In the genomic region with DNA sequence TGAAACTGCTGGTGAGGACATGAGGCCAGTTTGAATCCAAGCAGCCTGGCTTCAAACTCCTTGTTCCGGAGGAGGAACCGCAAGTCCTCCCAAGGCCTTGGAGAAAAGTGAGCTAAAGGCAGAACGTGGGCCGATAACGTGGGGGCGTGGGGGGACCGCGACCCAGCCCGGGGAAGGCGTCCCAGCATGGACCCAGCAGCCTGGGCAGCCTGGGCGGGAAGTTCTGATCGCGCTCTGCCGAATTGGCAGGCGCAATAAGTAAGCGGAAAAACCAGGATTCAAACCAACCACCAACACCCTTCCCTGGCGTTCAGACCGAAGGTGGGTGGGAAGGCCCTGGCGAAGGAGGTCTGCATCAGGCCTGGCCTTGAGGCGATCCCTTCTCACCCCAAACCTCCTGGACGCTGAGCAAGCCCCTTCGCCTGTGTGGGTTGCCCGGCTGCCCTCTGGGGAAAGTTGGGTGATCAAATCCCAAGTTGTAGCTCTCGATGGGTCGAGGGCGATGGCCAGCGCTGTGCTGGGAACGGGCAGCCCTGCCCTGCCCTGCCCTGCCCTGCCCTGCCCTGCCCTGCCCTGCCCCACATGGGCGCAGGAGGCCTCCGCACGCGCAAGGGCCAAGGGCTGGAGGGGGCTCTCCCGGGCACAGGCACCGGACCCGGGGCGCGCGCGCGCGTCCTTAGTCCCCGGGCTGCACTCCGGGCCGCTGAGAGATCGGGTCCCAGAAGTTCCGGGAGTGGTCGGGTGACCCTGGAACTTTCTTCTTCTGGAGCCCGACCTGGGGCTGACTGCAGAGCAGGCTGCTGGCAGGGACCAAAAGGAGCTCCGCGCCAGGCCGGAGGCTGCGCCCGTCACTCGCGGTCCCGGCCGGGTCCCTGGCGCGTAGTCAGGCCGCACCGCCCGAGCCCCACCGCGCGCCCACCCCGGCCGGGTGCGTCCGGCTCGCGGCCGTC, we compare ENCODE assay signal across 12 cellular contexts. TPM values are rescaled to one million over a fixed set of nuclear protein-coding genes. Genes with fewer than 3 reads are reported as not detected.
DNase-seq lines count a peak whose midpoint lies in the region; ATAC-seq and TF ChIP-seq lines count a peak whose summit lies in the region.
"Had no signal": no experiment of that assay in that cellular context is flagged by ENCODE, and none has a peak within 500 bp of the region (broad histone marks: within the 10 kb centered on the region; RNA-seq: fewer than 3 reads in every experiment).

No MANE protein-coding gene starts in this region.

- H4K91ac ChIP-seq in mesenchymal stem cell (ENCODE audit: low read length), result no peak overlapping the region

- TF ChIP-seq POLR2A in esophagus muscularis mucosa (IDR thresholded peaks at IDR 0.05; ENCODE audit: low read depth) (no peak), suprapubic skin (IDR thresholded peaks at IDR 0.05) (no peak)

- H3K23ac ChIP-seq in mesenchymal stem cell (ENCODE audit: low read length in 2 of 2), result no peak overlapping the region

- peaks cover 4% of the 10 kb centered on the region for H3K79me1 ChIP-seq in mesenchymal stem cell (replicated peaks; ENCODE audit: low read length, poor library complexity, severe bottlenecking)

- peaks cover 0 to 12% (median 0%) of the 10 kb centered on the region in 4 donors for H3K27me3 ChIP-seq in esophagus muscularis mucosa
- peaks cover 0 to 16% of the 10 kb centered on the region in 2 experiments for H3K27me3 ChIP-seq in mesenchymal stem cell (ENCODE audit: control insufficient read depth in 1 of 2, insufficient read depth in 1 of 2, low read length in 2 of 2)
- H3K27me3 ChIP-seq in suprapubic skin, result peaks cover 16% of the 10 kb centered on the region

- H2AK5ac ChIP-seq in mesenchymal stem cell (ENCODE audit: low read length, severe bottlenecking), result no peak overlapping the region

- H3K4me2 ChIP-seq in mesenchymal stem cell (ENCODE audit: low read length, poor library complexity, severe bottlenecking), result peak overlapping the region; percentile 70

- no peaks in the 10 kb centered on the region for H3K9me3 ChIP-seq in esophagus muscularis mucosa
- no peaks in the 10 kb centered on the region for H3K9me3 ChIP-seq in mesenchymal stem cell (ENCODE audit: control insufficient read depth, low read length)
- no peaks in the 10 kb centered on the region for H3K9me3 ChIP-seq in suprapubic skin

- H3K4me3 ChIP-seq in esophagus muscularis mucosa, result peak overlapping the region; percentile 74 to 83 (median 75)
- peak overlapping the region in 1 of 2 experiments; percentile 70 for H3K4me3 ChIP-seq in mesenchymal stem cell (ENCODE audit: insufficient read depth in 1 of 2, low read depth in 1 of 2, low read length in 2 of 2)
- peak overlapping the region; percentile 77 for H3K4me3 ChIP-seq in suprapubic skin

- TF ChIP-seq EP300 in esophagus muscularis mucosa (IDR thresholded peaks at IDR 0.05) (no peak), suprapubic skin (IDR thresholded peaks at IDR 0.05) (no peak)

- no peak overlapping the region for H2BK12ac ChIP-seq in mesenchymal stem cell (ENCODE audit: low read length in 2 of 2)

- no peak for TF ChIP-seq CTCF in esophagus muscularis mucosa (IDR thresholded peaks at IDR 0.05)
- no peak for TF ChIP-seq CTCF in suprapubic skin (IDR thresholded peaks at IDR 0.05)

- H3K9ac ChIP-seq in mesenchymal stem cell (ENCODE audit: low read length), result no peak overlapping the region

- intact Hi-C loops in esophagus muscularis mucosa (cut with DNase I), result loop anchor here (5.0 kb wide), 1 partner anchor 95 kb away; no protein-coding TSS in a partner anchor

- H2AFZ ChIP-seq in mesenchymal stem cell (ENCODE audit: low read depth, low read length), result no peak overlapping the region

- H3K27ac ChIP-seq in esophagus muscularis mucosa (replicated peaks in 1 of 4), result peak overlapping the region; percentile 77 to 85 (median 85)
- H3K27ac ChIP-seq in mesenchymal stem cell (ENCODE audit: low read length, poor library complexity, severe bottlenecking), result no peak overlapping the region
- no peak overlapping the region for H3K27ac ChIP-seq in suprapubic skin

- no peak overlapping the region for H3K18ac ChIP-seq in mesenchymal stem cell (ENCODE audit: low read depth in 1 of 2, low read length in 2 of 2)

- no peak overlapping the region for H3K14ac ChIP-seq in mesenchymal stem cell (ENCODE audit: low read length in 2 of 2)

- H3K4me1 ChIP-seq in esophagus muscularis mucosa (peaks cover 0 to 42% (median 35%) of the 10 kb centered on the region in 4 donors), mesenchymal stem cell (ENCODE audit: control insufficient read depth, insufficient read depth, low read depth, low read length) (peaks cover 14% of the 10 kb centered on the region), suprapubic skin (peaks cover 12% of the 10 kb centered on the region)

- DNase-seq in SW480 (ENCODE audit: low spot score) (peak; percentile 23), esophagus muscularis mucosa (ENCODE audit: extremely low spot score) (no peak), mesenchymal stem cell (no peak), suprapubic skin (ENCODE audit: low spot score in 2 of 2) (no peak), DMS153 (lab: John Stamatoyannopoulos, UW) (no peak), SIG-M5 treated with dmso at 0.1 percent for 504 hours (lab: John Stamatoyannopoulos, UW; ENCODE audit: unreplicated experiment) (no peak), NCI-H2227 treated with DMSO at 0.1 percent for 48 hours (lab: John Stamatoyannopoulos, UW) (no peak)
- DNase-seq: naive thymus-derived CD4-positive, alpha-beta T cell; T-helper 1 cell had no signal

- no peak overlapping the region for H2BK5ac ChIP-seq in mesenchymal stem cell (ENCODE audit: low read depth, low read length, poor library complexity, severe bottlenecking)

- H2BK120ac ChIP-seq in mesenchymal stem cell (ENCODE audit: low read depth, low read length), result no peak overlapping the region

- H2BK15ac ChIP-seq in mesenchymal stem cell (ENCODE audit: low read depth, poor library complexity, severe bottlenecking), result no peak overlapping the region

- ATAC-seq in HG02885 (IDR thresholded peaks at IDR 0.05; ENCODE audit: poor library complexity, unreplicated experiment), result no peak
- ATAC-seq: naive thymus-derived CD4-positive, alpha-beta T cell had no signal

- no peaks in the 10 kb centered on the region for H3K36me3 ChIP-seq in esophagus muscularis mucosa
- H3K36me3 ChIP-seq in mesenchymal stem cell (ENCODE audit: control insufficient read depth in 1 of 2, insufficient read depth in 2 of 2, low read depth in 1 of 2, low read length in 2 of 2), result peaks cover 0 to 3% of the 10 kb centered on the region in 2 experiments
- H3K36me3 ChIP-seq in suprapubic skin, result no peaks in the 10 kb centered on the region

- WGBS in esophagus muscularis mucosa, result 70% methylated on average over 45 of the region's 72 CpGs
- WGBS in mesenchymal stem cell, result 37% methylated on average over 69 of the region's 72 CpGs
- WGBS in suprapubic skin, result 86% methylated on average over 28 of the region's 72 CpGs

- no peak overlapping the region for H3K4ac ChIP-seq in mesenchymal stem cell (ENCODE audit: low read depth in 1 of 2, low read length in 2 of 2)

- no peak overlapping the region for H4K8ac ChIP-seq in mesenchymal stem cell (ENCODE audit: low read length)

RNA-seq across cellular contexts. Expression of a gene that starts 0.6 kb away (rescaled TPM):
- total RNA-seq in esophagus muscularis mucosa (10 to 100 TPM; 16.8 to 20.4 (median 18.9) TPM), suprapubic skin (10 to 100 TPM; 13.3 to 15.8 (median 15.7) TPM)
- polyA plus RNA-seq in mesenchymal stem cell (2013, experiment 1 of 2), result not detected
- polyA plus RNA-seq in mesenchymal stem cell (2013, experiment 2 of 2), result not detected
- total RNA-seq: endothelial cell of umbilical vein; G401; naive thymus-derived CD4-positive, alpha-beta T cell had no signal
- polyA plus RNA-seq: endothelial cell of umbilical vein; naive thymus-derived CD4-positive, alpha-beta T cell had no signal

Comparison
In these comparisons a context has a peak if more than half of its experiments do, and no peak if none do; other contexts are left out.
1. H3K27ac ChIP-seq: peak in esophagus muscularis mucosa (4 of 4); none in mesenchymal stem cell (single experiment) and suprapubic skin (single experiment).